ENCODE assay signal across 22 cellular contexts in genomic region chr4:5783486-5783885, GRCh38.
"Had no signal": no experiment of that assay in that cellular context is flagged by ENCODE, and none has a peak within 500 bp of the region (broad histone marks: within the 10 kb centered on the region; RNA-seq: fewer than 3 reads in every experiment).

No MANE protein-coding gene starts in this region.

- FAIRE-seq: pancreas had no signal

- H3K4me3 Mint-ChIP-seq: activated CD4-positive, alpha-beta T cell treated with anti-CD3 and anti-CD28 coated beads for 36 hours; activated naive CD4-positive, alpha-beta T cell treated with anti-CD3 and anti-CD28 coated beads, Interleukin-2, amount 50 U/mL, for 24 hours; nephron; T-cell had no signal

- ATAC-seq: activated CD4-positive, alpha-beta T cell treated with anti-CD3 and anti-CD28 coated beads for 36 hours; esophagus mucosa; left lung; psoas muscle; T-cell had no signal

- H3K9me3 ChIP-seq: adrenal gland, body of pancreas, left lung, pancreas, psoas muscle, transverse colon had no signal

- H3K36me3 Mint-ChIP-seq: activated naive CD4-positive, alpha-beta T cell treated with anti-CD3 and anti-CD28 coated beads, Interleukin-2, amount 50 U/mL, for 24 hours; T-cell had no signal

- H3K4me1 ChIP-seq: adrenal gland, left lung, psoas muscle, transverse colon had no signal

- H3K27me3 Mint-ChIP-seq: activated naive CD4-positive, alpha-beta T cell treated with anti-CD3 and anti-CD28 coated beads, Interleukin-2, amount 50 U/mL, for 24 hours had no signal

- H3K4me1 Mint-ChIP-seq: activated CD4-positive, alpha-beta T cell treated with anti-CD3 and anti-CD28 coated beads for 36 hours; activated naive CD4-positive, alpha-beta T cell treated with anti-CD3 and anti-CD28 coated beads, Interleukin-2, amount 50 U/mL, for 24 hours; nephron; T-cell had no signal

- H3K27me3 ChIP-seq: adrenal gland, body of pancreas, cardiac muscle cell, left lung, pancreas, transverse colon had no signal

- H3K9me3 Mint-ChIP-seq: activated naive CD4-positive, alpha-beta T cell treated with anti-CD3 and anti-CD28 coated beads, Interleukin-2, amount 50 U/mL, for 24 hours; nephron; T-cell had no signal

- H3K27ac Mint-ChIP-seq: activated CD4-positive, alpha-beta T cell treated with anti-CD3 and anti-CD28 coated beads for 36 hours; activated naive CD4-positive, alpha-beta T cell treated with anti-CD3 and anti-CD28 coated beads, Interleukin-2, amount 50 U/mL, for 24 hours; activated T-helper 2 cell treated with anti-CD3 and anti-CD28 coated beads, Interferon-gamma antibody, Interleukin-2, Interleukin-4, amounts not matched to agents 10 μg/mL and 5 μg/mL and 100 μg/mL, durations not matched to agents 14 hours and 24 hours and 36 hours; nephron; T-cell had no signal

- H3K4me3 ChIP-seq: adrenal gland, body of pancreas, cardiac muscle cell, coronary artery, left lung, lung, pancreas, psoas muscle, transverse colon had no signal

- DNase-seq: activated CD4-positive, alpha-beta T cell treated with anti-CD3 and anti-CD28 coated beads for 36 hours; activated CD4-positive, CD25-positive, alpha-beta regulatory T cell; activated T-cell treated with anti-CD3 and anti-CD28 coated beads, Interleukin-2, amount 50 U/mL, for 48 hours; aorta; foreskin fibroblast; hippocampal formation; left lung; psoas muscle; stimulated activated CD4-positive, alpha-beta T cell treated with anti-CD3 and anti-CD28 coated beads, Interleukin-2, amount 100 ng/mL, for 48 hours; stimulated activated naive CD4-positive, alpha-beta T cell treated with Interleukin-2 at 50 U/mL for 16 hours; T-cell; transverse colon had no signal

- H3K36me3 ChIP-seq: adrenal gland, cardiac muscle cell, transverse colon had no signal

- H3K27ac ChIP-seq: adrenal gland, body of pancreas, cardiac muscle cell, coronary artery, left lung, pancreas, psoas muscle, transverse colon had no signal
